In genomic region chr3:68779261-68779660, GRCh38 we compare ENCODE assay signal across 19 cellular contexts.
"Had no signal": no experiment of that assay in that cellular context is flagged by ENCODE, and none has a peak within 500 bp of the region (broad histone marks: within the 10 kb centered on the region; RNA-seq: fewer than 3 reads in every experiment).

No MANE protein-coding gene starts in this region.

- H3K4me3 ChIP-seq: colonic mucosa, esophagus muscularis mucosa, gastroesophageal sphincter, heart left ventricle, hepatocyte, left lung, lower lobe of right lung had no signal

- H3K4me1 Mint-ChIP-seq: immature natural killer cell; naive thymus-derived CD4-positive, alpha-beta T cell had no signal

- H3K9me3 ChIP-seq: colonic mucosa had no signal

- H3K27me3 Mint-ChIP-seq: dendritic cell treated with granulocyte-macrophage colony-stimulating factor and Interleukin-4, amounts not matched to agents 40 ng/mL and 50 ng/mL, for 4 days; effector memory CD8-positive, alpha-beta T cell had no signal

- DNase-seq: colonic mucosa; cortex of kidney; effector CD8-positive, alpha-beta T cell; effector memory CD8-positive, alpha-beta T cell; foreskin keratinocyte; heart left ventricle; hypothalamus; immature natural killer cell; left cardiac atrium; left lung; left ventricle myocardium superior; lower lobe of right lung; mesenchymal stem cell; midbrain; naive thymus-derived CD4-positive, alpha-beta T cell had no signal

- H3K27ac ChIP-seq: colonic mucosa, esophagus muscularis mucosa, foreskin keratinocyte, gastroesophageal sphincter, heart left ventricle, hepatocyte, left lung, lower lobe of right lung had no signal

- H3K27ac Mint-ChIP-seq: dendritic cell treated with granulocyte-macrophage colony-stimulating factor and Interleukin-4, amounts not matched to agents 40 ng/mL and 50 ng/mL, for 4 days; effector memory CD8-positive, alpha-beta T cell; immature natural killer cell; naive thymus-derived CD4-positive, alpha-beta T cell had no signal

- H3K4me1 ChIP-seq: colonic mucosa, esophagus muscularis mucosa, foreskin keratinocyte, gastroesophageal sphincter, heart left ventricle, left lung, lower lobe of right lung had no signal

- H3K4me3 Mint-ChIP-seq: dendritic cell treated with granulocyte-macrophage colony-stimulating factor and Interleukin-4, amounts not matched to agents 40 ng/mL and 50 ng/mL, for 4 days; effector memory CD8-positive, alpha-beta T cell; immature natural killer cell; naive thymus-derived CD4-positive, alpha-beta T cell had no signal

- H3K27me3 ChIP-seq: colonic mucosa, esophagus muscularis mucosa, foreskin keratinocyte, gastroesophageal sphincter, heart left ventricle, hepatocyte, left lung had no signal

- H3K36me3 ChIP-seq: colonic mucosa, esophagus muscularis mucosa, gastroesophageal sphincter, heart left ventricle, left lung, lower lobe of right lung had no signal
